Comparison of ENCODE assay signal across 21 cellular contexts in genomic region chr13:27605610-27606200, GRCh38. TPM values are rescaled to one million over a fixed set of nuclear protein-coding genes. Genes with fewer than 3 reads are reported as not detected.
DNase-seq lines count a peak whose midpoint lies in the region; ATAC-seq, FAIRE-seq and TF ChIP-seq lines count a peak whose summit lies in the region.
"Had no signal": no experiment of that assay in that cellular context is flagged by ENCODE, and none has a peak within 500 bp of the region (broad histone marks: within the 10 kb centered on the region; RNA-seq: fewer than 3 reads in every experiment).

No MANE protein-coding gene starts in this region.

- H3K27ac ChIP-seq in KMS-11: peak overlapping the region; percentile 90
- H3K27ac ChIP-seq in astrocyte (ENCODE audit: low read depth, low read length): no peak overlapping the region
- peak overlapping the region; percentile 73 for H3K27ac ChIP-seq in hepatocyte
- no peak overlapping the region for H3K27ac ChIP-seq in foreskin keratinocyte
- H3K27ac ChIP-seq: GM23248, parathyroid adenoma had no signal

- H3K27ac Mint-ChIP-seq in astrocyte (ENCODE audit: unreplicated experiment): no peak overlapping the region
- no peak overlapping the region for H3K27ac Mint-ChIP-seq in chondrocyte (ENCODE audit: unreplicated experiment)
- no peak overlapping the region for H3K27ac Mint-ChIP-seq in nephron progenitor cell
- H3K27ac Mint-ChIP-seq: activated naive CD8-positive, alpha-beta T cell treated with anti-CD3 and anti-CD28 coated beads, Interleukin-2, amount 50 U/mL, for 24 hours; activated T-helper 17 cell treated with anti-CD3 and anti-CD28 coated beads, Interleukin-2, amount 50 U/mL, for 72 hours; T-helper 2 cell treated with Interferon-gamma antibody and Interleukin-4, amounts not matched to agents 5 μg/mL and 100 μg/mL, for 36 hours had no signal

- 60% methylated on average over 2 of the region's 2 CpGs for WGBS in hepatocyte (ENCODE audit: low lambda C conversion rate, missing lambda C conversion rate)

- no peaks in the 10 kb centered on the region for H3K36me3 Mint-ChIP-seq in astrocyte (ENCODE audit: low read depth, unreplicated experiment)
- H3K36me3 Mint-ChIP-seq in chondrocyte (ENCODE audit: low read depth): no peaks in the 10 kb centered on the region
- H3K36me3 Mint-ChIP-seq in nephron progenitor cell (ENCODE audit: low read depth): no peaks in the 10 kb centered on the region

- ATAC-seq in foreskin keratinocyte (no peak), HG03045 (IDR thresholded peaks at IDR 0.05; ENCODE audit: unreplicated experiment) (no peak)
- ATAC-seq: activated naive CD8-positive, alpha-beta T cell treated with anti-CD3 and anti-CD28 coated beads, Interleukin-2, amount 50 U/mL, for 24 hours; activated T-helper 17 cell treated with anti-CD3 and anti-CD28 coated beads, Interleukin-2, amount 50 U/mL, for 72 hours; left lobe of liver had no signal

- H3K9ac ChIP-seq in KMS-11 (peak overlapping the region; percentile 35; the same call in 1 of the 2 replicates), astrocyte (ENCODE audit: low read length) (no peak overlapping the region)
- H3K9ac ChIP-seq: GM23248, parathyroid adenoma had no signal

- no peak overlapping the region for H3K4me3 ChIP-seq in KMS-11 (IDR thresholded peaks at IDR 0.05; ENCODE audit: insufficient read depth, low read depth, low read length)
- no peak overlapping the region for H3K4me3 ChIP-seq in astrocyte (ENCODE audit: insufficient read depth, low read depth, low read length)
- H3K4me3 ChIP-seq in hepatocyte: no peak overlapping the region
- H3K4me3 ChIP-seq: GM23248 had no signal

- H3K27me3 ChIP-seq in KMS-11 (ENCODE audit: insufficient read depth, low read depth) (no peaks in the 10 kb centered on the region), astrocyte (ENCODE audit: insufficient read depth, low read length) (no peaks in the 10 kb centered on the region), hepatocyte (no peaks in the 10 kb centered on the region), foreskin keratinocyte (no peaks in the 10 kb centered on the region)

- peaks cover 88% of the 10 kb centered on the region for H3K4me1 ChIP-seq in KMS-11 (ENCODE audit: low read depth, poor library complexity, severe bottlenecking)
- peaks cover 7% of the 10 kb centered on the region for H3K4me1 ChIP-seq in astrocyte (ENCODE audit: insufficient read depth, low read length)
- H3K4me1 ChIP-seq in hepatocyte (ENCODE audit: insufficient read depth): peaks cover 12% of the 10 kb centered on the region
- peaks cover 12% of the 10 kb centered on the region for H3K4me1 ChIP-seq in foreskin keratinocyte
- H3K4me1 ChIP-seq: parathyroid adenoma had no signal

- no peaks in the 10 kb centered on the region for H3K36me3 ChIP-seq in KMS-11 (ENCODE audit: insufficient read depth)
- H3K36me3 ChIP-seq in astrocyte (ENCODE audit: insufficient read depth, low read length): no peaks in the 10 kb centered on the region
- no peaks in the 10 kb centered on the region for H3K36me3 ChIP-seq in hepatocyte (replicated peaks; ENCODE audit: insufficient read depth, low read depth)

- H3K79me2 ChIP-seq in KMS-11 (ENCODE audit: insufficient read depth, low read depth): peaks cover 85% of the 10 kb centered on the region; the same call in 1 of the 2 replicates
- peaks cover 17% of the 10 kb centered on the region for H3K79me2 ChIP-seq in astrocyte (ENCODE audit: insufficient read depth, low read length)
- H3K79me2 ChIP-seq in hepatocyte: peaks cover 98% of the 10 kb centered on the region

- H3K4me3 Mint-ChIP-seq in astrocyte (ENCODE audit: unreplicated experiment): no peak overlapping the region
- H3K4me3 Mint-ChIP-seq in chondrocyte (ENCODE audit: unreplicated experiment): no peak overlapping the region
- H3K4me3 Mint-ChIP-seq in nephron progenitor cell: no peak overlapping the region
- H3K4me3 Mint-ChIP-seq: activated naive CD8-positive, alpha-beta T cell treated with anti-CD3 and anti-CD28 coated beads, Interleukin-2, amount 50 U/mL, for 24 hours; activated T-helper 17 cell treated with anti-CD3 and anti-CD28 coated beads, Interleukin-2, amount 50 U/mL, for 72 hours; CD4-positive, CD25-positive, alpha-beta regulatory T cell; T-helper 2 cell treated with Interferon-gamma antibody and Interleukin-4, amounts not matched to agents 5 μg/mL and 100 μg/mL, for 36 hours had no signal

- H4K20me1 ChIP-seq in KMS-11 (ENCODE audit: insufficient read depth) (no peaks in the 10 kb centered on the region), astrocyte (ENCODE audit: insufficient read depth, low read length) (peaks cover 22% of the 10 kb centered on the region), hepatocyte (ENCODE audit: insufficient read depth, poor library complexity, severe bottlenecking) (peaks cover 5% of the 10 kb centered on the region)

- H3K9me3 ChIP-seq in astrocyte (ENCODE audit: insufficient read depth, low read depth, low read length) (no peaks in the 10 kb centered on the region), hepatocyte (ENCODE audit: low read depth) (no peaks in the 10 kb centered on the region)

- no peak for TF ChIP-seq CTCF in KMS-11 (conservative IDR thresholded peaks at IDR 0.05; ENCODE audit: low read depth, low read length)
- no peak for TF ChIP-seq CTCF in astrocyte (IDR thresholded peaks at IDR 0.05; ENCODE audit: insufficient read depth, low read depth, low read length)
- TF ChIP-seq CTCF in hepatocyte (IDR thresholded peaks at IDR 0.05; ENCODE audit: poor library complexity): no peak
- no peak for TF ChIP-seq CTCF in chondrocyte (IDR thresholded peaks at IDR 0.05)
- no peak for TF ChIP-seq CTCF in foreskin keratinocyte (conservative IDR thresholded peaks at IDR 0.05)
- TF ChIP-seq CTCF in nephron progenitor cell (IDR thresholded peaks at IDR 0.05): no peak

- no peak overlapping the region for H2AFZ ChIP-seq in KMS-11 (ENCODE audit: low read depth)
- H2AFZ ChIP-seq in astrocyte (ENCODE audit: low read depth, low read length): no peak overlapping the region
- no peak overlapping the region for H2AFZ ChIP-seq in hepatocyte
- H2AFZ ChIP-seq: GM23248, parathyroid adenoma had no signal

- no peaks in the 10 kb centered on the region for H3K9me2 ChIP-seq in hepatocyte (replicated peaks; ENCODE audit: insufficient read depth)

- H3K27me3 Mint-ChIP-seq in astrocyte (ENCODE audit: low read depth, unreplicated experiment) (no peaks in the 10 kb centered on the region), chondrocyte (ENCODE audit: low read depth) (no peaks in the 10 kb centered on the region), nephron progenitor cell (ENCODE audit: low read depth, poor library complexity) (no peaks in the 10 kb centered on the region)
- H3K27me3 Mint-ChIP-seq: activated naive CD8-positive, alpha-beta T cell treated with anti-CD3 and anti-CD28 coated beads, Interleukin-2, amount 50 U/mL, for 24 hours; activated T-helper 17 cell treated with anti-CD3 and anti-CD28 coated beads, Interleukin-2, amount 50 U/mL, for 72 hours; CD4-positive, CD25-positive, alpha-beta regulatory T cell had no signal

- H3K4me1 Mint-ChIP-seq in astrocyte (ENCODE audit: low read depth, unreplicated experiment): peaks cover 10% of the 10 kb centered on the region
- H3K4me1 Mint-ChIP-seq in chondrocyte (ENCODE audit: low read depth): peaks cover 28% of the 10 kb centered on the region
- H3K4me1 Mint-ChIP-seq in nephron progenitor cell: peaks cover 5% of the 10 kb centered on the region

- DNase-seq in AML-193 (lab: John Stamatoyannopoulos, UW): peak; percentile 52 to 55
- peak; percentile 22 for DNase-seq in astrocyte (ENCODE audit: low read depth)
- DNase-seq in hepatocyte (ENCODE audit: low spot score): no peak
- no peak for DNase-seq in chondrocyte (ENCODE audit: low spot score)
- DNase-seq in foreskin keratinocyte: no peak
- DNase-seq in nephron progenitor cell: no peak
- DNase-seq: activated CD4-positive, alpha-beta T cell treated with anti-CD3 and anti-CD28 coated beads for 1 hour; activated naive CD8-positive, alpha-beta T cell treated with anti-CD3 and anti-CD28 coated beads, Interleukin-2, amount 50 U/mL, for 24 hours; CD4-positive, CD25-positive, alpha-beta regulatory T cell; DMS53; foreskin fibroblast; GM23248; NCI-H1092 treated with DMSO at 0.1 percent for 48 hours; NCI-H526; stimulated activated CD4-positive, alpha-beta T cell treated with anti-CD3 and anti-CD28 coated beads, Interleukin-4, amount 100 ng/mL, for 24 hours had no signal

- FAIRE-seq in astrocyte (lab: Jason Lieb, UNC): no peak

- no peaks in the 10 kb centered on the region for H3K9me3 Mint-ChIP-seq in astrocyte (ENCODE audit: unreplicated experiment)
- no peaks in the 10 kb centered on the region for H3K9me3 Mint-ChIP-seq in chondrocyte (ENCODE audit: low read depth)
- no peaks in the 10 kb centered on the region for H3K9me3 Mint-ChIP-seq in nephron progenitor cell
- H3K9me3 Mint-ChIP-seq: activated naive CD8-positive, alpha-beta T cell treated with anti-CD3 and anti-CD28 coated beads, Interleukin-2, amount 50 U/mL, for 24 hours; activated T-helper 17 cell treated with anti-CD3 and anti-CD28 coated beads, Interleukin-2, amount 50 U/mL, for 72 hours; CD4-positive, CD25-positive, alpha-beta regulatory T cell; T-helper 2 cell treated with Interferon-gamma antibody and Interleukin-4, amounts not matched to agents 5 μg/mL and 100 μg/mL, for 36 hours had no signal

- H3K4me2 ChIP-seq in KMS-11 (peak overlapping the region; percentile 99), astrocyte (ENCODE audit: low read length) (no peak overlapping the region), hepatocyte (peak overlapping the region; percentile 2)

RNA-seq across cellular contexts. Expression of gene LNX2, which starts 14.6 kb away (rescaled TPM):
- total RNA-seq in astrocyte (7.7 and 8.7 TPM in 2 replicates), hepatocyte (28.5 and 28.8 TPM in 2 replicates), chondrocyte (9.1 to 9.8 TPM (median 9.2 TPM) in 3 replicates), foreskin keratinocyte (17.6 and 19.4 TPM in 2 replicates)
- polyA plus RNA-seq in hepatocyte (8.7 and 8.8 TPM in 2 replicates), foreskin keratinocyte (4.3 and 4.8 TPM in 2 replicates)

RNA-seq across cellular contexts. Expression of gene POLR1D, which starts 16.0 kb away (rescaled TPM):
- total RNA-seq in astrocyte (106 and 118 TPM in 2 replicates), hepatocyte (102 and 106 TPM in 2 replicates), chondrocyte (64.7 to 75.2 TPM (median 72.4 TPM) in 3 replicates), foreskin keratinocyte (153 and 159 TPM in 2 replicates)
- polyA plus RNA-seq in hepatocyte (98.4 and 116 TPM in 2 replicates), foreskin keratinocyte (226 and 227 TPM in 2 replicates)

Comparison
In these comparisons a context has a peak if more than half of its experiments do, and no peak if none do; other contexts are left out.
1. DNase-seq: peak in AML-193 (2 of 2) and astrocyte (single experiment); none in hepatocyte (single experiment), chondrocyte (single experiment), foreskin keratinocyte (0 of 2) and nephron progenitor cell (single experiment).
2. H3K27ac ChIP-seq: peak in KMS-11 (single experiment) and hepatocyte (single experiment); none in astrocyte (single experiment) and foreskin keratinocyte (single experiment).